8 cellular contexts compared by ENCODE assay signal in genomic region chr9:4985376-4986266, GRCh38. TPM values are rescaled to one million over a fixed set of nuclear protein-coding genes. Genes with fewer than 3 reads are reported as not detected.
A peak's percentile ranks its signal among the peaks of the same experiment; 100 is the strongest.
DNase-seq lines count a peak whose midpoint lies in the region; ATAC-seq lines count a peak whose summit lies in the region.

No MANE protein-coding gene starts in this region.

- peak overlapping the region; percentile 93 for H3K27ac ChIP-seq in angular gyrus (ENCODE audit: low read depth, low read length)

- ATAC-seq in HG03442 (IDR thresholded peaks at IDR 0.05; ENCODE audit: unreplicated experiment) (peak; percentile 23), left ventricle myocardium superior (peak; percentile 16)

- DNase-seq in SIG-M5 treated with dmso at 0.1 percent for 504 hours (lab: John Stamatoyannopoulos, UW; ENCODE audit: unreplicated experiment) (peak; percentile 69), SIG-M5 (lab: John Stamatoyannopoulos, UW) (no peak), RPMI7951 (ENCODE audit: low read depth) (peak; percentile 45), left ventricle myocardium superior (peak; percentile 45), posterior cingulate gyrus (peak; percentile 19 to 89 (median 43)), GDM1 (lab: John Stamatoyannopoulos, UW) (no peak)

- intact Hi-C loops in left ventricle myocardium superior (cut with micrococcal nuclease): loop anchor here (5.0 kb wide), 1 partner anchor 223 kb away; no protein-coding TSS in a partner anchor
- intact Hi-C loops in posterior cingulate gyrus (cut with DNase I): loop anchor here (2.0 to 10.0 kb wide), 5 partner anchors 51 to 643 kb away; partner anchors contain the start of genes CDC37L1, PLGRKT, RCL1 and RIC1

RNA-seq across cellular contexts. Expression of gene JAK2, which starts 0.5 kb away (rescaled TPM):
- total RNA-seq in RPMI7951 (2014; rRNA removed; shearing (Covaris generic)): 4.8 and 5.8 TPM in 2 replicates
- 21.5 TPM for total RNA-seq in left ventricle myocardium superior

Comparison
In these comparisons a context has a peak if more than half of its experiments do, and no peak if none do; other contexts are left out.
1. DNase-seq: peak in SIG-M5 treated with dmso at 0.1 percent for 504 hours (single experiment), RPMI7951 (single experiment), left ventricle myocardium superior (single experiment) and posterior cingulate gyrus (10 of 10); none in SIG-M5 (single experiment) and GDM1 (single experiment).